Comparison of ENCODE assay signal across 9 cellular contexts in genomic region chr2:64731306-64731654, GRCh38.
DNase-seq lines count a peak whose midpoint lies in the region; ATAC-seq and TF ChIP-seq lines count a peak whose summit lies in the region.
"Had no signal": no experiment of that assay in that cellular context is flagged by ENCODE, and none has a peak within 500 bp of the region (broad histone marks: within the 10 kb centered on the region; RNA-seq: fewer than 3 reads in every experiment).

No MANE protein-coding gene starts in this region.

- H4K8ac ChIP-seq in IMR-90 (ENCODE audit: low read depth in 2 of 2, low read length in 2 of 2) = peak overlapping the region in 1 of 2 experiments; percentile 13; a peak in 1 of 4 replicates

- no peak overlapping the region for H3K14ac ChIP-seq in IMR-90 (replicated peaks; ENCODE audit: low read depth, low read length)

- peaks cover 0 to 6% of the 10 kb centered on the region in 2 experiments; a peak in 2 of 4 replicates for H3K79me1 ChIP-seq in IMR-90 (ENCODE audit: low read depth in 1 of 2, low read length in 2 of 2)

- peak overlapping the region; percentile 89 for H3K27ac Mint-ChIP-seq in activated T-helper 1 cell treated with anti-CD3 and anti-CD28 coated beads, Interleukin-12 subunit alpha, Interleukin-12 subunit beta, Interleukin-2, Interleukin-4 antibody, amounts not matched to agents 30 ng/mL and 10 ng/mL and 1 ng/mL, durations not matched to agents 14 hours and 24 hours and 36 hours
- peak overlapping the region; percentile 98 for H3K27ac Mint-ChIP-seq in stimulated activated memory B cell treated with anti-CD40 and anti-IgM and Interleukin-4, amounts not matched to agents 10 μg/mL and 1 μg/mL and 100 μg/mL, for 72 hours

- H2AK5ac ChIP-seq in IMR-90 (ENCODE audit: low read depth, low read length) = no peak overlapping the region

- DNase-seq in IMR-90 = no peak
- DNase-seq in activated T-helper 1 cell treated with anti-CD3 and anti-CD28 coated beads, Interleukin-12 subunit alpha, Interleukin-12 subunit beta, Interleukin-2, Interleukin-4 antibody, amounts not matched to agents 30 ng/mL and 10 ng/mL and 1 ng/mL, durations not matched to agents 14 hours and 24 hours and 36 hours (ENCODE audit: low spot score) = no peak
- no peak for DNase-seq in left lung
- DNase-seq in NCI-H1436 (lab: John Stamatoyannopoulos, UW) = no peak
- DNase-seq in left lobe of liver (ENCODE audit: low spot score) = no peak
- DNase-seq in NK-92 treated with Interleukin-12 subunit alpha and Interleukin-12 subunit beta, amount 100 ng/mL, for 24 hours (lab: John Stamatoyannopoulos, UW) = no peak
- DNase-seq: stimulated activated CD4-positive, alpha-beta T cell treated with anti-CD3 and anti-CD28 coated beads, Interleukin-12 subunit alpha, Interleukin-12 subunit beta, amount 100 ng/mL, for 4 hours had no signal

- POLR2A ChIA-PET in IMR-90 (lab: Charles Lee; ENCODE audit: unreplicated experiment) = no interaction called here

- intact Hi-C loops in IMR-90 (cut with micrococcal nuclease) (loop anchor here (5.0 kb wide), 3 partner anchors 34 to 79 kb away; partner anchors contain the start of gene SERTAD2), left lung (cut with DNase I) (no loop called here)
- intact Hi-C loops in activated T-helper 1 cell treated with anti-CD3 and anti-CD28 coated beads, Interleukin-12 subunit alpha, Interleukin-12 subunit beta, Interleukin-2, Interleukin-4 antibody, amounts not matched to agents 30 ng/mL and 10 ng/mL and 1 ng/mL, durations not matched to agents 14 hours and 24 hours and 36 hours (cut with micrococcal nuclease) = loop anchor here (2.0 to 10.0 kb wide), 5 partner anchors 76 to 1146 kb away; partner anchors contain the start of genes MDH1, SLC1A4 and WDPCP

- H2BK15ac ChIP-seq in IMR-90 (ENCODE audit: low read depth, low read length) = no peak overlapping the region

- H3K4me1 ChIP-seq in IMR-90 (ENCODE audit: control insufficient read depth, insufficient read depth, low read length) (peaks cover 4% of the 10 kb centered on the region), left lung (peaks cover 16 to 46% of the 10 kb centered on the region in 2 donors)

- H4K91ac ChIP-seq in IMR-90 (ENCODE audit: insufficient read depth, low read depth, low read length) = no peak overlapping the region

- H2AFZ ChIP-seq in IMR-90 (replicated peaks; ENCODE audit: low read length, poor library complexity) = no peak overlapping the region

- H3K9me1 ChIP-seq in IMR-90 (ENCODE audit: insufficient read depth, low read length) = 0 out of 2 replicates have a peak, but pooled peaks cover 2% of the 10 kb centered on the region

- no peaks in the 10 kb centered on the region for H3K9me3 Mint-ChIP-seq in activated T-helper 1 cell treated with anti-CD3 and anti-CD28 coated beads, Interleukin-12 subunit alpha, Interleukin-12 subunit beta, Interleukin-2, Interleukin-4 antibody, amounts not matched to agents 30 ng/mL and 10 ng/mL and 1 ng/mL, durations not matched to agents 14 hours and 24 hours and 36 hours
- no peaks in the 10 kb centered on the region for H3K9me3 Mint-ChIP-seq in stimulated activated memory B cell treated with anti-CD40 and anti-IgM and Interleukin-4, amounts not matched to agents 10 μg/mL and 1 μg/mL and 100 μg/mL, for 72 hours

- H3K27ac ChIP-seq in IMR-90 (ENCODE audit: insufficient read depth, low read length) = no peak overlapping the region; the same call in 1 of the 2 replicates
- H3K27ac ChIP-seq in left lung = peak overlapping the region; percentile 87 to 89

- H3K4me2 ChIP-seq in IMR-90 (ENCODE audit: low read depth, low read length) = peak overlapping the region; percentile 92; the same call in 1 of the 2 replicates

- no peak overlapping the region for H2AK9ac ChIP-seq in IMR-90 (replicated peaks; ENCODE audit: low read depth, low read length, poor library complexity)

- H3K4ac ChIP-seq in IMR-90 (ENCODE audit: low read depth, low read length) = no peak overlapping the region

- H3K56ac ChIP-seq in IMR-90 (ENCODE audit: extremely low read depth, insufficient read depth, low read length) = no peak overlapping the region

- in situ Hi-C loops in IMR-90 (cut with MboI; ENCODE audit: low sequenced_read_pairs) = loop anchor here (5.0 kb wide), 1 partner anchor 74 kb away; no protein-coding TSS in a partner anchor

- H3K4me1 Mint-ChIP-seq in activated T-helper 1 cell treated with anti-CD3 and anti-CD28 coated beads, Interleukin-12 subunit alpha, Interleukin-12 subunit beta, Interleukin-2, Interleukin-4 antibody, amounts not matched to agents 30 ng/mL and 10 ng/mL and 1 ng/mL, durations not matched to agents 14 hours and 24 hours and 36 hours (ENCODE audit: low read depth) = peaks cover 76% of the 10 kb centered on the region
- H3K4me1 Mint-ChIP-seq in stimulated activated memory B cell treated with anti-CD40 and anti-IgM and Interleukin-4, amounts not matched to agents 10 μg/mL and 1 μg/mL and 100 μg/mL, for 72 hours = peaks cover 53% of the 10 kb centered on the region

- no peak for TF ChIP-seq POLR2A in IMR-90 (IDR thresholded peaks at IDR 0.05; ENCODE audit: low read depth, low read length)

- H3K4me3 Mint-ChIP-seq in activated T-helper 1 cell treated with anti-CD3 and anti-CD28 coated beads, Interleukin-12 subunit alpha, Interleukin-12 subunit beta, Interleukin-2, Interleukin-4 antibody, amounts not matched to agents 30 ng/mL and 10 ng/mL and 1 ng/mL, durations not matched to agents 14 hours and 24 hours and 36 hours = peak overlapping the region; percentile 85
- peak overlapping the region; percentile 81 for H3K4me3 Mint-ChIP-seq in stimulated activated memory B cell treated with anti-CD40 and anti-IgM and Interleukin-4, amounts not matched to agents 10 μg/mL and 1 μg/mL and 100 μg/mL, for 72 hours

- H2BK5ac ChIP-seq in IMR-90 (ENCODE audit: low read depth, low read length, poor library complexity, severe bottlenecking) = peak overlapping the region; percentile 92

- no peaks in the 10 kb centered on the region for H3K27me3 Mint-ChIP-seq in activated T-helper 1 cell treated with anti-CD3 and anti-CD28 coated beads, Interleukin-12 subunit alpha, Interleukin-12 subunit beta, Interleukin-2, Interleukin-4 antibody, amounts not matched to agents 30 ng/mL and 10 ng/mL and 1 ng/mL, durations not matched to agents 14 hours and 24 hours and 36 hours (ENCODE audit: insufficient read depth)
- H3K27me3 Mint-ChIP-seq in stimulated activated memory B cell treated with anti-CD40 and anti-IgM and Interleukin-4, amounts not matched to agents 10 μg/mL and 1 μg/mL and 100 μg/mL, for 72 hours = no peaks in the 10 kb centered on the region

- H2BK20ac ChIP-seq in IMR-90 (ENCODE audit: low read depth, low read length) = no peak overlapping the region

- H3K36me3 Mint-ChIP-seq in activated T-helper 1 cell treated with anti-CD3 and anti-CD28 coated beads, Interleukin-12 subunit alpha, Interleukin-12 subunit beta, Interleukin-2, Interleukin-4 antibody, amounts not matched to agents 30 ng/mL and 10 ng/mL and 1 ng/mL, durations not matched to agents 14 hours and 24 hours and 36 hours (ENCODE audit: low read depth) = peaks cover 40% of the 10 kb centered on the region
- peaks cover 17% of the 10 kb centered on the region for H3K36me3 Mint-ChIP-seq in stimulated activated memory B cell treated with anti-CD40 and anti-IgM and Interleukin-4, amounts not matched to agents 10 μg/mL and 1 μg/mL and 100 μg/mL, for 72 hours

- ATAC-seq in IMR-90 (ENCODE audit: low read depth) (no peak), left lung (no peak), left lobe of liver (no peak), GM19467 (IDR thresholded peaks at IDR 0.05; ENCODE audit: unreplicated experiment) (no peak)
- no peak for ATAC-seq in stimulated activated memory B cell treated with anti-CD40 and anti-IgM and Interleukin-4, amounts not matched to agents 10 μg/mL and 1 μg/mL and 100 μg/mL, for 72 hours

- H2BK120ac ChIP-seq in IMR-90 (ENCODE audit: low read depth, low read length) = 0 out of 2 replicates have a peak overlapping the region, but pooled peaks have one; percentile 6

- peak overlapping the region; percentile 72; the same call in 1 of the 2 replicates for H4K5ac ChIP-seq in IMR-90 (ENCODE audit: low read depth, low read length)

- no peak overlapping the region for H3K23ac ChIP-seq in IMR-90 (ENCODE audit: low read depth, low read length)

- H3K36me3 ChIP-seq in IMR-90 (ENCODE audit: control insufficient read depth, insufficient read depth, low read length) = no peaks in the 10 kb centered on the region
- H3K36me3 ChIP-seq in left lung = no peaks in the 10 kb centered on the region

- dilution Hi-C loops in IMR-90 (cut with HindIII; ENCODE audit: low sequenced_read_pairs, unreplicated experiment) = no loop called here

- no peak for TF ChIP-seq RAD21 in IMR-90 (IDR thresholded peaks at IDR 0.05; ENCODE audit: low read length)

- no TSS peak for BruUV-seq in IMR-90 (replicated peaks; lab: Mats Ljungman, UMichigan)

- TF ChIP-seq CTCF in IMR-90 (conservative IDR thresholded peaks at IDR 0.05; ENCODE audit: low read depth, low read length) (no peak), left lung (IDR thresholded peaks at IDR 0.05) (no peak)

- no peak overlapping the region; the same call in 1 of the 2 replicates for H3K9ac ChIP-seq in IMR-90 (ENCODE audit: low read depth, low read length)

- WGBS in IMR-90 (ENCODE audit: extremely low coverage in 2 of 2, insufficient read length in 1 of 2), 2 experiments = no CpG with 5 or more reads among the region's 3 CpGs

- peak overlapping the region; percentile 16; the same call in 1 of the 2 replicates for H3K18ac ChIP-seq in IMR-90 (ENCODE audit: low read depth, low read length)

- H3K27me3 ChIP-seq in IMR-90 (ENCODE audit: control insufficient read depth, insufficient read depth, low read length) (no peaks in the 10 kb centered on the region), left lung (no peaks in the 10 kb centered on the region)

- H4K20me1 ChIP-seq in IMR-90 (ENCODE audit: insufficient read depth, low read length) = no peaks in the 10 kb centered on the region

- CTCF ChIA-PET in IMR-90 (lab: Yijun Ruan, JAX) = no interaction called here

- no peaks in the 10 kb centered on the region for H3K9me3 ChIP-seq in IMR-90 (ENCODE audit: control insufficient read depth, insufficient read depth, low read length)
- no peaks in the 10 kb centered on the region for H3K9me3 ChIP-seq in left lung

- H3K4me3 ChIP-seq in IMR-90 (ENCODE audit: insufficient read depth, low read depth, low read length) = no peak overlapping the region
- peak overlapping the region in 1 of 2 donors; percentile 37 for H3K4me3 ChIP-seq in left lung

TF ChIP-seq in IMR-90, 13 proteins besides CTCF, POLR2A, EP300 and RAD21 (continues in another document):
- TF ChIP-seq CHD1 (IDR thresholded peaks at IDR 0.05; ENCODE audit: low read depth, low read length) = no peak
- no peak for TF ChIP-seq USF2 (IDR thresholded peaks at IDR 0.05; ENCODE audit: low read depth, low read length)
- no peak for TF ChIP-seq MXI1 (IDR thresholded peaks at IDR 0.05; ENCODE audit: borderline replicate concordance, low read depth, low read length)

Comparison
In these comparisons a context has a peak if more than half of its experiments do, and no peak if none do; other contexts are left out.
1. intact Hi-C loops: an anchor here in IMR-90 (5.0 kb wide) and activated T-helper 1 cell treated with anti-CD3 and anti-CD28 coated beads, Interleukin-12 subunit alpha, Interleukin-12 subunit beta, Interleukin-2, Interleukin-4 antibody, amounts not matched to agents 30 ng/mL and 10 ng/mL and 1 ng/mL, durations not matched to agents 14 hours and 24 hours and 36 hours (2.0 to 10.0 kb wide); none called in left lung.